In genomic region chr1:11537380-11537764, GRCh38 we compare ENCODE assay signal across 7 cellular contexts. TPM values are rescaled to one million over a fixed set of nuclear protein-coding genes. Genes with fewer than 3 reads are reported as not detected.
"Had no signal": no experiment of that assay in that cellular context is flagged by ENCODE, and none has a peak within 500 bp of the region (broad histone marks: within the 10 kb centered on the region; RNA-seq: fewer than 3 reads in every experiment).

No MANE protein-coding gene starts in this region.

- H3K4me2 ChIP-seq: GM23338 had no signal

- H3K4me1 ChIP-seq: HAP-1 had no signal

- H3K4me3 Mint-ChIP-seq: GM23338, HFFc6, IgD-negative memory B cell had no signal

- H3K4me3 ChIP-seq: GM23338, HAP-1 had no signal

- ATAC-seq: GM23338, HCT116, HepG2 had no signal

- H3K9me3 ChIP-seq: HAP-1 had no signal

- H3K36me3 ChIP-seq: HAP-1 had no signal

- H3K9me3 Mint-ChIP-seq: GM23338, HFFc6, IgD-negative memory B cell had no signal

- H2AFZ ChIP-seq: GM23338 had no signal

- H3K27ac Mint-ChIP-seq: GM23338, HFFc6, IgD-negative memory B cell had no signal

- H3K36me3 Mint-ChIP-seq: IgD-negative memory B cell had no signal

- DNase-seq: HFFc6 had no signal

- H3K4me1 Mint-ChIP-seq: IgD-negative memory B cell had no signal

- H3K27ac ChIP-seq: HL-60 had no signal

RNA-seq across cellular contexts. Expression of gene DISP3, which starts 58.4 kb away (rescaled TPM):
- total RNA-seq: HFFc6 had no signal
- polyA plus RNA-seq: IgD-negative memory B cell had no signal
